In the genomic region with DNA sequence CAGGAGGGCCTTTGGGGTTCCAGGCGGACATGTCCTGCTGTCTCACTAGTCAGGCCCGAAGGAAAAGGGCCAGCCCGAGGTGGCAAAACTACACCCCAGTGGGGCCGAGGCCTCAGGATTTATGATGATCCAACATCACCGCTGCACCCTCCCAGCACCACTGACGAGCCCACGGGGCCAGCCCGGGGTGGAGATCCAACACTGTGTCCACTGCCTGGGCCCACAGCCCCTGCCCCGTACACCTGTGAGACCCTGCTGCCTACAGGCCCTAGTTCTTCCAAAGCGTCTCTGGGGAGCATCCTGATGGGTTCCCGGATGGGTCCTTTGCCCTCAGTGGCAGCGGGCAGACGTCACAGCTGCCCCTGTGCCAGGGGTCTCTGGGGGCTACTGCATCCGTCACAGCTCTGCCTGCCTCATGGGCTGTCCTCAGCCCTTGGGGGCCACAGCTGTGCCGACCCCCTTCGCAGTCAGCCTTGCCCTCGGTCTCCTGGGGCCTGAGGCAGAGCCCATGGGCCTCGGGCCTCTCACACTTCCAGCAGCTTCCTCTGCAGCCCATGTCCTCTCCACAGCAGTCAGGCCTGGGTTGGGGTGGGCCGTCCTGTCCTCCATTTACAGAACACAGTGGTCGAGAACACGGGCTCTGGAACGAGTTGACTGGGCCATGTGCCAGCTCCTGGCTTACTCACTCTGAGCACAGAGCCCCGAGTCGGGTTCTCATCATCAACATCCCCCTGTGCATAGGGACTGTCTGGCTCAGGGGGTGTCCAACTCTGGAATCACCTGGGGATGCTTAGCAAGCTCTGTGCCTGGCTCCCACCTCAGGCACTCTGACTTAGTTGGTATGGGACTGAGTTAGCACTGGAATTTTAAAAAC, we compare ENCODE assay signal across 23 cellular contexts.
"Had no signal": no experiment of that assay in that cellular context is flagged by ENCODE, and none has a peak within 500 bp of the region (broad histone marks: within the 10 kb centered on the region; RNA-seq: fewer than 3 reads in every experiment).

No MANE protein-coding gene starts in this region.

- H3K9me3 ChIP-seq: mucosa of descending colon, pancreas, prostate gland, uterus had no signal

- H3K36me3 ChIP-seq: left ventricle myocardium inferior, pancreas, prostate gland, spleen, tibial nerve, uterus had no signal

- DNase-seq: head of caudate nucleus; islet precursor cell; left ventricle myocardium inferior; midbrain; mucosa of descending colon; naive thymus-derived CD4-positive, alpha-beta T cell; posterior cingulate gyrus; retina; small intestine; spleen; stimulated activated CD4-positive, alpha-beta T cell treated with anti-CD3 and anti-CD28 coated beads, Interleukin-4, amount 100 ng/mL, for 4 hours; stimulated activated CD8-positive, alpha-beta memory T cell treated with anti-CD3 and anti-CD28 coated beads, Interleukin-4, amount 100 ng/mL, for 48 hours; stimulated activated naive CD4-positive, alpha-beta T cell treated with Interleukin-2 at 50 U/mL for 16 hours; stimulated activated naive CD8-positive, alpha-beta T cell treated with anti-CD3 and anti-CD28 coated beads, Interleukin-15, amount 100 ng/mL, for 72 hours; uterus had no signal

- H3K4me1 ChIP-seq: uterus had no signal

- H3K9me3 Mint-ChIP-seq: natural killer cell treated with Interleukin-12 subunit alpha and Interleukin-12 subunit beta and Interleukin-15 and Interleukin-18, amount 100 ng/mL, for 72 hours; type B pancreatic cell had no signal

- H3K27ac ChIP-seq: left ventricle myocardium inferior, pancreas, prostate gland, tibial nerve, uterus had no signal

- H3K27ac Mint-ChIP-seq: memory B cell; naive thymus-derived CD4-positive, alpha-beta T cell; natural killer cell treated with Interleukin-12 subunit alpha and Interleukin-12 subunit beta and Interleukin-15 and Interleukin-18, amount 100 ng/mL, for 72 hours; stimulated activated memory B cell treated with anti-CD40 and anti-IgM and Interleukin-4, amounts not matched to agents 10 μg/mL and 1 μg/mL and 100 μg/mL, for 72 hours; stimulated activated naive CD8-positive, alpha-beta T cell treated with anti-CD3 and anti-CD28 coated beads, Interleukin-15, amount 100 ng/mL, for 72 hours; type B pancreatic cell had no signal

- H3K36me3 Mint-ChIP-seq: natural killer cell treated with Interleukin-12 subunit alpha and Interleukin-12 subunit beta and Interleukin-15 and Interleukin-18, amount 100 ng/mL, for 72 hours; stimulated activated memory B cell treated with anti-CD40 and anti-IgM and Interleukin-4, amounts not matched to agents 10 μg/mL and 1 μg/mL and 100 μg/mL, for 72 hours; type B pancreatic cell had no signal

- H3K4me3 Mint-ChIP-seq: memory B cell; natural killer cell treated with Interleukin-12 subunit alpha and Interleukin-12 subunit beta and Interleukin-15 and Interleukin-18, amount 100 ng/mL, for 72 hours; stimulated activated memory B cell treated with anti-CD40 and anti-IgM and Interleukin-4, amounts not matched to agents 10 μg/mL and 1 μg/mL and 100 μg/mL, for 72 hours; stimulated activated naive CD8-positive, alpha-beta T cell treated with anti-CD3 and anti-CD28 coated beads, Interleukin-15, amount 100 ng/mL, for 72 hours; type B pancreatic cell had no signal

- H3K27me3 ChIP-seq: pancreas had no signal

- ATAC-seq: mucosa of descending colon; naive thymus-derived CD4-positive, alpha-beta T cell; natural killer cell treated with Interleukin-12 subunit alpha and Interleukin-12 subunit beta and Interleukin-15 and Interleukin-18, amount 100 ng/mL, for 72 hours; pancreas; stimulated activated memory B cell treated with anti-CD40 and anti-IgM and Interleukin-4, amounts not matched to agents 10 μg/mL and 1 μg/mL and 100 μg/mL, for 72 hours; stimulated activated naive CD8-positive, alpha-beta T cell treated with anti-CD3 and anti-CD28 coated beads, Interleukin-15, amount 100 ng/mL, for 72 hours had no signal

- H3K27me3 Mint-ChIP-seq: stimulated activated naive CD8-positive, alpha-beta T cell treated with anti-CD3 and anti-CD28 coated beads, Interleukin-15, amount 100 ng/mL, for 72 hours; type B pancreatic cell had no signal

- H3K4me3 ChIP-seq: left ventricle myocardium inferior, lung, mucosa of descending colon, pancreas, prostate gland, spleen, tibial nerve, uterus had no signal
